In genomic region chr1:164834641-164835040, GRCh38 we compare ENCODE assay signal across 22 cellular contexts.
"Had no signal": no experiment of that assay in that cellular context is flagged by ENCODE, and none has a peak within 500 bp of the region (broad histone marks: within the 10 kb centered on the region; RNA-seq: fewer than 3 reads in every experiment).

No MANE protein-coding gene starts in this region.

- H3K4me1 ChIP-seq: ascending aorta, SJSA1 had no signal

- H3K27ac ChIP-seq: ascending aorta, KMS-11, SJSA1 had no signal

- ATAC-seq: activated CD4-positive, CD25-positive, alpha-beta regulatory T cell treated with anti-CD3 and anti-CD28 coated beads, Interleukin-2, amount 50 U/mL, for 24 hours; activated CD8-positive, alpha-beta T cell treated with anti-CD3 and anti-CD28 coated beads, Interleukin-2, amount 10 ng/mL, durations not matched to agents 7 days and 5 days had no signal

- H3K4me3 ChIP-seq: ascending aorta, SJSA1 had no signal

- H3K27me3 ChIP-seq: ascending aorta, SJSA1 had no signal

- H3K4me2 ChIP-seq: KMS-11 had no signal

- H3K9ac ChIP-seq: KMS-11 had no signal

- DNase-seq: activated CD4-positive, alpha-beta T cell treated with anti-CD3 and anti-CD28 coated beads for 4 hours; activated CD4-positive, alpha-beta T cell treated with anti-CD3 and anti-CD28 coated beads, Interleukin-2, amount 50 U/mL, for 4 hours; activated CD8-positive, alpha-beta memory T cell treated with anti-CD3 and anti-CD28 coated beads, Interleukin-2, amount 50 U/mL, for 48 hours; activated CD8-positive, alpha-beta T cell treated with anti-CD3 and anti-CD28 coated beads, Interleukin-2, amount 10 ng/mL, durations not matched to agents 7 days and 5 days; activated naive CD4-positive, alpha-beta T cell treated with anti-CD3 and anti-CD28 coated beads, Interleukin-2, amount 50 U/mL, for 16 hours; activated naive CD8-positive, alpha-beta T cell treated with anti-CD3 and anti-CD28 coated beads, Interleukin-2, amount 10 ng/mL, durations not matched to agents 7 days and 5 days; activated T-cell treated with anti-CD3 and anti-CD28 coated beads, Interleukin-2, amount 50 U/mL, for 1 hour; amniotic stem cell; NCI-H1092; NCI-H1417; NCI-H2029; NCI-H2107; NCI-H2171 treated with DMSO at 0.1 percent for 48 hours; NCI-H345; NCI-H510A; NCI-H69; NK-92 treated with Interleukin-12 subunit alpha and Interleukin-12 subunit beta, amount 100 ng/mL, for 24 hours; SHP77 had no signal

- H3K36me3 ChIP-seq: ascending aorta, SJSA1 had no signal

- H3K9me3 ChIP-seq: ascending aorta, SJSA1 had no signal
